Comparison of ENCODE assay signal across 1 cellular context in genomic region chr5:142833517-142834446, GRCh38.
TF ChIP-seq lines count a peak whose summit lies in the region.

No MANE protein-coding gene starts in this region.

TF ChIP-seq in HepG2, 621 proteins besides CTCF, POLR2A, EP300 and RAD21 (continued from another document):
- no peak for TF ChIP-seq ZBTB49 (CRISPR knock-in tag; IDR thresholded peaks at IDR 0.05; ENCODE audit: borderline replicate concordance)
- no peak for TF ChIP-seq GPN1 (CRISPR knock-in tag; IDR thresholded peaks at IDR 0.05; ENCODE audit: borderline replicate concordance)
- TF ChIP-seq ZNF10 (CRISPR knock-in tag; IDR thresholded peaks at IDR 0.05; ENCODE audit: borderline replicate concordance, low read depth): no peak
- no peak for TF ChIP-seq ASH2L (IDR thresholded peaks at IDR 0.05; ENCODE audit: insufficient read length, low read depth, low read length)
- TF ChIP-seq MEIS2 (CRISPR knock-in tag; IDR thresholded peaks at IDR 0.05): peak; percentile 60; the same call in 1 of the 2 replicates
- TF ChIP-seq ZBTB7B (CRISPR knock-in tag; IDR thresholded peaks at IDR 0.05): no peak
- no peak for TF ChIP-seq KDM1A (CRISPR knock-in tag; IDR thresholded peaks at IDR 0.05)
- TF ChIP-seq SAFB2 (CRISPR knock-in tag; IDR thresholded peaks at IDR 0.05; ENCODE audit: borderline replicate concordance, low read depth): no peak; the same call in 1 of the 2 replicates
- TF ChIP-seq HNF1A (IDR thresholded peaks at IDR 0.05; ENCODE audit: low read depth): peak; percentile 66; the same call in 1 of the 2 replicates
- TF ChIP-seq HNF1A (CRISPR knock-in tag; IDR thresholded peaks at IDR 0.05; ENCODE audit: borderline replicate concordance): peak; percentile 40; the same call in 1 of the 2 replicates
- TF ChIP-seq RAD51 (IDR thresholded peaks at IDR 0.05; ENCODE audit: borderline replicate concordance): no peak
- TF ChIP-seq ZNF605 (CRISPR knock-in tag; IDR thresholded peaks at IDR 0.05): no peak
- peak; percentile 72 for TF ChIP-seq TCF7 (IDR thresholded peaks at IDR 0.05; ENCODE audit: low read depth)
- TF ChIP-seq AHDC1 (CRISPR knock-in tag; IDR thresholded peaks at IDR 0.05; ENCODE audit: borderline replicate concordance): peak; percentile 95
- TF ChIP-seq PPARG (CRISPR knock-in tag; conservative IDR thresholded peaks at IDR 0.05): peak; percentile 99
- TF ChIP-seq MED13 (CRISPR knock-in tag; IDR thresholded peaks at IDR 0.05): peak; percentile 72; the same call in 1 of the 2 replicates
- TF ChIP-seq ZNF205 (CRISPR knock-in tag; IDR thresholded peaks at IDR 0.05): peak; percentile 97
- TF ChIP-seq SETDB1 (CRISPR knock-in tag; IDR thresholded peaks at IDR 0.05; ENCODE audit: borderline replicate concordance): no peak
- peak; percentile 40; the same call in 1 of the 2 replicates for TF ChIP-seq ZFY (CRISPR knock-in tag; IDR thresholded peaks at IDR 0.05)
- no peak for TF ChIP-seq ZNF18 (CRISPR knock-in tag; IDR thresholded peaks at IDR 0.05; ENCODE audit: insufficient replicate concordance)
- TF ChIP-seq ZBTB43 (CRISPR knock-in tag; conservative IDR thresholded peaks at IDR 0.05): no peak
- TF ChIP-seq NAIF1 (CRISPR knock-in tag; IDR thresholded peaks at IDR 0.05; ENCODE audit: borderline replicate concordance): no peak
- no peak for TF ChIP-seq ZNF7 (CRISPR knock-in tag; IDR thresholded peaks at IDR 0.05)
- peak; percentile 56; the same call in 1 of the 2 replicates for TF ChIP-seq ZNF512B (CRISPR knock-in tag; IDR thresholded peaks at IDR 0.05; ENCODE audit: borderline replicate concordance)
TF ChIP-seq in HepG2: peak in this region for 123.
